Comparison of ENCODE assay signal across 15 cellular contexts in the genomic region with DNA sequence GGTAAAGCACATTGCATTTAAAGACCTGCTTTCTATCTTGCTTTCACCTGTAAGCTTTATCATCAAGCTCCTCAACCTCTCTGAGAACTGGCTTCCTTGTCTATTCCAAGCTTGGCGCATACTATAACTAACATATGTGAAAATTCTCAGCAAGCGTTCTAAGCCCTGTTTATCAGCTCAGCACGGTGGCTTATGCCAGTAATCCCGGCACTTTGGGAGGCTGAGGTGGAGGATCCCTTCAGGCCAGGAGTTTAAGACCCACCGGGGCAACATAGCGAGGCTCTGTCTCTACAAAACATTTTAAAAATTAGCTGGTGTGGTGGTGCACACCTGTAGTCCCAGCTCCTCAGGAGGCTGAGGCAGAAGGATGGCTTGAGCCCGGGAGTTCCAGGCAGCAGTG. TPM values are rescaled to one million over a fixed set of nuclear protein-coding genes. Genes with fewer than 3 reads are reported as not detected.
DNase-seq lines count a peak whose midpoint lies in the region; ATAC-seq and TF ChIP-seq lines count a peak whose summit lies in the region.
"Had no signal": no experiment of that assay in that cellular context is flagged by ENCODE, and none has a peak within 500 bp of the region (broad histone marks: within the 10 kb centered on the region; RNA-seq: fewer than 3 reads in every experiment).

No MANE protein-coding gene starts in this region.

- no peaks in the 10 kb centered on the region for H3K9me3 ChIP-seq in CD4-positive, CD25-positive, alpha-beta regulatory T cell (ENCODE audit: control insufficient read depth in 2 of 2, low read length in 2 of 2)
- H3K9me3 ChIP-seq in body of pancreas: no peaks in the 10 kb centered on the region
- H3K9me3 ChIP-seq: Caco-2 had no signal

- peaks cover 12 to 50% (median 22%) of the 10 kb centered on the region in 4 donors for H3K4me1 Mint-ChIP-seq in CD4-positive, CD25-positive, alpha-beta regulatory T cell
- H3K4me1 Mint-ChIP-seq in neural crest cell (peaks cover 24% of the 10 kb centered on the region), osteocyte (ENCODE audit: unreplicated experiment) (peaks cover 19% of the 10 kb centered on the region)
- peaks cover 23% of the 10 kb centered on the region for H3K4me1 Mint-ChIP-seq in activated CD4-positive, alpha-beta T cell treated with anti-CD3 and anti-CD28 coated beads for 36 hours

- POLR2A ChIA-PET in activated CD4-positive, alpha-beta T cell treated with anti-CD3 and anti-CD28 coated beads for 36 hours (lab: Charles Lee): interaction anchor here (0.6 to 0.7 kb wide), 2 partner anchors 30 to 806 kb away, joined by 7 to 10 read pairs; no protein-coding TSS in a partner anchor

- peak overlapping the region; percentile 9 to 72 (median 38) for H3K4me3 Mint-ChIP-seq in CD4-positive, CD25-positive, alpha-beta regulatory T cell
- H3K4me3 Mint-ChIP-seq in neural crest cell (peak overlapping the region; percentile 65), osteocyte (ENCODE audit: unreplicated experiment) (no peak overlapping the region)
- H3K4me3 Mint-ChIP-seq in activated CD4-positive, alpha-beta T cell treated with anti-CD3 and anti-CD28 coated beads for 36 hours: no peak overlapping the region

- peaks cover 30% of the 10 kb centered on the region for H3K4me1 ChIP-seq in CD4-positive, CD25-positive, alpha-beta regulatory T cell (ENCODE audit: control insufficient read depth, insufficient read depth, low read length, poor library complexity, severe bottlenecking)
- peaks cover 38% of the 10 kb centered on the region for H3K4me1 ChIP-seq in body of pancreas

- DNase-seq in CD4-positive, CD25-positive, alpha-beta regulatory T cell: no peak
- peak; percentile 69 for DNase-seq in NCI-H82 (lab: John Stamatoyannopoulos, UW)
- peak; percentile 56 to 76 (median 70) for DNase-seq in body of pancreas
- no peak for DNase-seq in neural crest cell (ENCODE audit: low read depth, low spot score)
- DNase-seq in KG1 (lab: John Stamatoyannopoulos, UW): no peak
- DNase-seq in osteocyte (ENCODE audit: extremely low spot score, unreplicated experiment): no peak
- no peak for DNase-seq in activated CD4-positive, alpha-beta T cell treated with anti-CD3 and anti-CD28 coated beads for 36 hours
- DNase-seq: ACHN; C1 segment of cervical spinal cord; Caco-2; CD8-positive, alpha-beta memory T cell; DMS53; HCEC 1CT had no signal

- peak overlapping the region in 2 of 3 donors; percentile 42 to 68 for H3K27ac Mint-ChIP-seq in CD4-positive, CD25-positive, alpha-beta regulatory T cell
- H3K27ac Mint-ChIP-seq in neural crest cell (ENCODE audit: unreplicated experiment) (no peak overlapping the region), osteocyte (ENCODE audit: unreplicated experiment) (no peak overlapping the region)
- H3K27ac Mint-ChIP-seq in activated CD4-positive, alpha-beta T cell treated with anti-CD3 and anti-CD28 coated beads for 36 hours: no peak overlapping the region

- ATAC-seq in CD4-positive, CD25-positive, alpha-beta regulatory T cell (ENCODE audit: low read depth in 2 of 2): no peak
- ATAC-seq in body of pancreas: peak; percentile 41
- no peak for ATAC-seq in activated CD4-positive, alpha-beta T cell treated with anti-CD3 and anti-CD28 coated beads for 36 hours
- no peak for ATAC-seq in HG02938 (IDR thresholded peaks at IDR 0.05; ENCODE audit: unreplicated experiment)

- H3K4me3 ChIP-seq in CD4-positive, CD25-positive, alpha-beta regulatory T cell (ENCODE audit: low read depth, low read length): no peak overlapping the region
- H3K4me3 ChIP-seq in body of pancreas: no peak overlapping the region

- peak in 1 of 3 donors; percentile 7 for TF ChIP-seq POLR2A in body of pancreas (IDR thresholded peaks at IDR 0.05)

- TF ChIP-seq CTCF in body of pancreas (IDR thresholded peaks at IDR 0.05) (no peak), neural crest cell (conservative IDR thresholded peaks at IDR 0.05) (no peak), osteocyte (IDR thresholded peaks at IDR 0.05) (no peak)

- H3K27ac ChIP-seq in CD4-positive, CD25-positive, alpha-beta regulatory T cell (ENCODE audit: insufficient read depth, low read length, poor library complexity, severe bottlenecking): no peak overlapping the region
- peak overlapping the region; percentile 2 to 96 (median 94) for H3K27ac ChIP-seq in body of pancreas
- H3K27ac ChIP-seq: HL-60 had no signal

- intact Hi-C loops in body of pancreas (cut with DNase I): loop anchor here (10.0 kb wide), 1 partner anchor 163 kb away; a partner anchor contains a TSS
- intact Hi-C loops in activated CD4-positive, alpha-beta T cell treated with anti-CD3 and anti-CD28 coated beads for 36 hours (cut with DNase I, micrococcal nuclease): no loop called here

- 37 to 41% methylated on average over 5 to 7 of the region's 7 CpGs for WGBS in body of pancreas, 2 donors

- CTCF ChIA-PET in activated CD4-positive, alpha-beta T cell treated with anti-CD3 and anti-CD28 coated beads for 36 hours (lab: Charles Lee): interaction anchor here (0.6 to 1.5 kb wide), 5 partner anchors 153 to 391 kb away, joined by 3 to 5 read pairs (median 4); no protein-coding TSS in a partner anchor

- H3K9me3 Mint-ChIP-seq in CD4-positive, CD25-positive, alpha-beta regulatory T cell: peaks cover 0 to 1% (median 0%) of the 10 kb centered on the region in 7 donors
- H3K9me3 Mint-ChIP-seq in neural crest cell: no peaks in the 10 kb centered on the region
- no peaks in the 10 kb centered on the region for H3K9me3 Mint-ChIP-seq in osteocyte (ENCODE audit: unreplicated experiment)
- H3K9me3 Mint-ChIP-seq in activated CD4-positive, alpha-beta T cell treated with anti-CD3 and anti-CD28 coated beads for 36 hours (ENCODE audit: low read depth): no peaks in the 10 kb centered on the region
- H3K9me3 Mint-ChIP-seq: CD8-positive, alpha-beta memory T cell had no signal

- no peaks in the 10 kb centered on the region for H3K36me3 ChIP-seq in CD4-positive, CD25-positive, alpha-beta regulatory T cell (ENCODE audit: control insufficient read depth, insufficient read depth, low read length)
- no peaks in the 10 kb centered on the region for H3K36me3 ChIP-seq in body of pancreas (replicated peaks in 1 of 2; ENCODE audit: insufficient read depth in 1 of 2, low read depth in 2 of 2)

- peaks cover 10% of the 10 kb centered on the region for H3K36me3 Mint-ChIP-seq in CD4-positive, CD25-positive, alpha-beta regulatory T cell
- no peaks in the 10 kb centered on the region for H3K36me3 Mint-ChIP-seq in neural crest cell (ENCODE audit: low read depth)
- H3K36me3 Mint-ChIP-seq in osteocyte (ENCODE audit: unreplicated experiment): peaks cover 4% of the 10 kb centered on the region
- peaks cover 19% of the 10 kb centered on the region for H3K36me3 Mint-ChIP-seq in activated CD4-positive, alpha-beta T cell treated with anti-CD3 and anti-CD28 coated beads for 36 hours (ENCODE audit: low read depth)

- no peaks in the 10 kb centered on the region for H3K27me3 ChIP-seq in CD4-positive, CD25-positive, alpha-beta regulatory T cell (ENCODE audit: control insufficient read depth, insufficient read depth, low read length)
- no peaks in the 10 kb centered on the region for H3K27me3 ChIP-seq in body of pancreas

- H3K27me3 Mint-ChIP-seq in CD4-positive, CD25-positive, alpha-beta regulatory T cell: no peaks in the 10 kb centered on the region
- H3K27me3 Mint-ChIP-seq in neural crest cell (ENCODE audit: low read depth) (peaks cover 12% of the 10 kb centered on the region), osteocyte (ENCODE audit: unreplicated experiment) (no peaks in the 10 kb centered on the region)
- H3K27me3 Mint-ChIP-seq in activated CD4-positive, alpha-beta T cell treated with anti-CD3 and anti-CD28 coated beads for 36 hours: no peaks in the 10 kb centered on the region
- H3K27me3 Mint-ChIP-seq: CD8-positive, alpha-beta memory T cell had no signal

RNA-seq across cellular contexts. Expression of a gene that starts 1.6 kb away (rescaled TPM):
- total RNA-seq in CD4-positive, CD25-positive, alpha-beta regulatory T cell: 106 TPM
- polyA plus RNA-seq in CD4-positive, CD25-positive, alpha-beta regulatory T cell: 100 to 1,000 TPM; 499 to 691 (median 501) TPM
- 10 to 100 TPM; 41.2 to 68.7 TPM for total RNA-seq in body of pancreas
- total RNA-seq in neural crest cell: 71.8 and 76.4 TPM in 2 replicates
- 261 and 282 TPM in 2 replicates for total RNA-seq in osteocyte
- total RNA-seq in activated CD4-positive, alpha-beta T cell treated with anti-CD3 and anti-CD28 coated beads for 36 hours: 100 to 1,000 TPM; 102 to 109 TPM

RNA-seq across cellular contexts. Expression of a gene that starts 22.7 kb away (rescaled TPM):
- total RNA-seq in CD4-positive, CD25-positive, alpha-beta regulatory T cell: 12.9 TPM
- polyA plus RNA-seq in CD4-positive, CD25-positive, alpha-beta regulatory T cell: 10 to 100 TPM; 38.9 to 51.6 (median 48.9) TPM
- 10 to 100 TPM in 1 of 2 donors, 1 to 10 TPM in 1; 7.3 to 11.4 TPM for total RNA-seq in body of pancreas
- total RNA-seq in neural crest cell: 54.6 and 57.5 TPM in 2 replicates
- 43.5 and 45.1 TPM in 2 replicates for total RNA-seq in osteocyte
- total RNA-seq in activated CD4-positive, alpha-beta T cell treated with anti-CD3 and anti-CD28 coated beads for 36 hours: 10 to 100 TPM; 62.8 to 72.6 TPM

Comparison
In these comparisons a context has a peak if more than half of its experiments do, and no peak if none do; other contexts are left out.
1. DNase-seq: peak in NCI-H82 (single experiment) and body of pancreas (4 of 4); none in CD4-positive, CD25-positive, alpha-beta regulatory T cell (0 of 3), neural crest cell (single experiment), KG1 (single experiment), osteocyte (single experiment) and activated CD4-positive, alpha-beta T cell treated with anti-CD3 and anti-CD28 coated beads for 36 hours (single experiment).
2. H3K27ac Mint-ChIP-seq: peak in CD4-positive, CD25-positive, alpha-beta regulatory T cell (2 of 3); none in neural crest cell (single experiment), osteocyte (single experiment) and activated CD4-positive, alpha-beta T cell treated with anti-CD3 and anti-CD28 coated beads for 36 hours (single experiment).
3. H3K4me3 Mint-ChIP-seq: peak in CD4-positive, CD25-positive, alpha-beta regulatory T cell (4 of 4) and neural crest cell (single experiment); none in osteocyte (single experiment) and activated CD4-positive, alpha-beta T cell treated with anti-CD3 and anti-CD28 coated beads for 36 hours (single experiment).